ENCODE assay signal across 21 cellular contexts in the genomic region with DNA sequence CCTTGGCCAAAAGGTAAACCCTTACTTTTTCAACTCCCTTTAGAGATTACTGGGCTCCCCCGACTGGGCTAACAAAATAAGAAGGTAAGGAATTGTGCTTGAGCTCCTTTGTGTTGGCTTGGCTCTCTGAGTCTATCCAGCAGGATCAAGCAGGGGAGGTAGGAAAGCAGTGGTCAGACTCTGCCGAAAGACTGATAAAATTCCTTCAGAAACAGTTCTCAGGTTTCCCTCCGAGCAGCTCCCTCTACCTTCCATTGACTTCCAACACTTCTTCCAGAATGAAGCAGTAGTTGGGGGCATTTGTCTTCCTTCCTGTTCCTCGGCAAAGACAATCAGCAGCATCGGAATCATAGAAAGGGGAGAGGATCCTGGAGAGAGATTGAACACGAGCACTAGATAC. TPM values are rescaled to one million over a fixed set of nuclear protein-coding genes. Genes with fewer than 3 reads are reported as not detected.
DNase-seq lines count a peak whose midpoint lies in the region; ATAC-seq, FAIRE-seq and TF ChIP-seq lines count a peak whose summit lies in the region.
"Had no signal": no experiment of that assay in that cellular context is flagged by ENCODE, and none has a peak within 500 bp of the region (broad histone marks: within the 10 kb centered on the region; RNA-seq: fewer than 3 reads in every experiment).

No MANE protein-coding gene starts in this region.

- no TSS peak for BruUV-seq in IMR-90 (replicated peaks; lab: Mats Ljungman, UMichigan)

- no peaks in the 10 kb centered on the region for H3K27me3 Mint-ChIP-seq in activated CD4-positive, alpha-beta T cell treated with anti-CD3 and anti-CD28 coated beads for 36 hours
- H3K27me3 Mint-ChIP-seq: CD4-positive, CD25-positive, alpha-beta regulatory T cell had no signal

- H3K9ac ChIP-seq in IMR-90 (ENCODE audit: low read depth, low read length) (no peak overlapping the region), H1 (replicated peaks in 1 of 4; ENCODE audit: extremely low read depth in 1 of 4, low read depth in 3 of 4, low read length in 3 of 4) (no peak overlapping the region)

- no peaks in the 10 kb centered on the region for H4K20me1 ChIP-seq in IMR-90 (ENCODE audit: insufficient read depth, low read length)
- no peaks in the 10 kb centered on the region for H4K20me1 ChIP-seq in H1 (replicated peaks in 1 of 2; ENCODE audit: control insufficient read depth in 1 of 2, insufficient read depth in 2 of 2, low read length in 2 of 2)

- H4K91ac ChIP-seq in IMR-90 (ENCODE audit: insufficient read depth, low read depth, low read length) (no peak overlapping the region), H1 (replicated peaks; ENCODE audit: insufficient read length, low read length) (no peak overlapping the region)

- H2BK20ac ChIP-seq in IMR-90 (ENCODE audit: low read depth, low read length) (no peak overlapping the region), H1 (ENCODE audit: low read length) (no peak overlapping the region)

- H3K4me2 ChIP-seq in IMR-90 (ENCODE audit: low read depth, low read length) (no peak overlapping the region), H1 (ENCODE audit: insufficient read depth in 1 of 2, low read depth in 2 of 2, low read length in 2 of 2) (no peak overlapping the region)

- H3K23ac ChIP-seq in IMR-90 (ENCODE audit: low read depth, low read length) (no peak overlapping the region), H1 (ENCODE audit: insufficient read length) (no peak overlapping the region)

- H3K27ac ChIP-seq in IMR-90 (ENCODE audit: insufficient read depth, low read length) (no peak overlapping the region), H1 (ENCODE audit: low read depth, low read length) (no peak overlapping the region), tibial nerve (no peak overlapping the region), heart right ventricle (peak overlapping the region in 2 of 10 donors; percentile 17 to 47)
- H3K27ac ChIP-seq: HL-60 had no signal

- H2AK5ac ChIP-seq in IMR-90 (ENCODE audit: low read depth, low read length) (no peak overlapping the region), H1 (ENCODE audit: low read depth, low read length) (no peak overlapping the region)

- no peak overlapping the region for H3K18ac ChIP-seq in IMR-90 (ENCODE audit: low read depth, low read length)
- H3K18ac ChIP-seq in H1 (ENCODE audit: extremely low read depth, low read length), result no peak overlapping the region

- no peaks in the 10 kb centered on the region for H3K36me3 ChIP-seq in IMR-90 (ENCODE audit: control insufficient read depth, insufficient read depth, low read length)
- no peaks in the 10 kb centered on the region for H3K36me3 ChIP-seq in H1 (ENCODE audit: control insufficient read depth in 2 of 4, insufficient read depth in 4 of 4, low read length in 3 of 4)
- no peaks in the 10 kb centered on the region for H3K36me3 ChIP-seq in tibial nerve
- no peaks in the 10 kb centered on the region for H3K36me3 ChIP-seq in heart right ventricle
- H3K36me3 ChIP-seq: BE2C had no signal

- no peaks in the 10 kb centered on the region for H3K4me1 Mint-ChIP-seq in activated CD4-positive, alpha-beta T cell treated with anti-CD3 and anti-CD28 coated beads for 36 hours
- H3K4me1 Mint-ChIP-seq: CD4-positive, CD25-positive, alpha-beta regulatory T cell had no signal

- no peaks in the 10 kb centered on the region for H3K36me3 Mint-ChIP-seq in activated CD4-positive, alpha-beta T cell treated with anti-CD3 and anti-CD28 coated beads for 36 hours (ENCODE audit: low read depth)
- H3K36me3 Mint-ChIP-seq: CD4-positive, CD25-positive, alpha-beta regulatory T cell; CD8-positive, alpha-beta memory T cell had no signal

- CTCF ChIA-PET in IMR-90 (lab: Yijun Ruan, JAX) (no interaction called here), H1 (lab: Charles Lee; ENCODE audit: partially characterized antibody) (interaction anchor here (1.4 kb wide), 1 partner anchor 25 kb away, joined by 3 read pairs; no protein-coding TSS in a partner anchor)
- CTCF ChIA-PET in activated CD4-positive, alpha-beta T cell treated with anti-CD3 and anti-CD28 coated beads for 36 hours (lab: Charles Lee), result no interaction called here

- no peak overlapping the region for H3K4ac ChIP-seq in IMR-90 (ENCODE audit: low read depth, low read length)
- no peak overlapping the region for H3K4ac ChIP-seq in H1 (replicated peaks; ENCODE audit: insufficient read length, low read depth, low read length)

- no peaks in the 10 kb centered on the region for H3K79me2 ChIP-seq in H1 (ENCODE audit: control insufficient read depth in 1 of 2, insufficient read depth in 2 of 2, low read length in 2 of 2)

- dilution Hi-C loops in IMR-90 (cut with HindIII; ENCODE audit: low sequenced_read_pairs, unreplicated experiment), result no loop called here

- H2AFZ ChIP-seq in IMR-90 (replicated peaks; ENCODE audit: low read length, poor library complexity) (no peak overlapping the region), H1 (ENCODE audit: low read length) (peak overlapping the region; percentile 20; the same call in 1 of the 2 replicates)

- H3K9me3 Mint-ChIP-seq in activated CD4-positive, alpha-beta T cell treated with anti-CD3 and anti-CD28 coated beads for 36 hours (ENCODE audit: low read depth), result no peaks in the 10 kb centered on the region
- H3K9me3 Mint-ChIP-seq: CD4-positive, CD25-positive, alpha-beta regulatory T cell; CD8-positive, alpha-beta memory T cell had no signal

- H3K14ac ChIP-seq in IMR-90 (replicated peaks; ENCODE audit: low read depth, low read length) (no peak overlapping the region), H1 (ENCODE audit: insufficient read length) (no peak overlapping the region)

- H3K56ac ChIP-seq in IMR-90 (ENCODE audit: extremely low read depth, insufficient read depth, low read length) (no peak overlapping the region), H1 (replicated peaks; ENCODE audit: insufficient read length, low read depth, low read length) (no peak overlapping the region)

- intact Hi-C loops in IMR-90 (cut with micrococcal nuclease), result no loop called here
- intact Hi-C loops in activated CD4-positive, alpha-beta T cell treated with anti-CD3 and anti-CD28 coated beads for 36 hours (cut with DNase I, micrococcal nuclease), result no loop called here
- intact Hi-C loops in heart right ventricle (cut with DNase I), result no loop called here
- intact Hi-C loops in sciatic nerve (cut with DNase I), result no loop called here

- DNase-seq in IMR-90 (no peak), H1 (ENCODE audit: low read depth in 1 of 2, low spot score in 2 of 2) (no peak), iPS-NIHi11 (ENCODE audit: low spot score) (peak; percentile 11), tibial nerve (ENCODE audit: low spot score in 2 of 2) (no peak), heart right ventricle (no peak), sciatic nerve (ENCODE audit: low spot score) (no peak)
- DNase-seq in activated CD4-positive, alpha-beta T cell treated with anti-CD3 and anti-CD28 coated beads for 36 hours, result no peak
- DNase-seq: ACHN; BE2C; C1 segment of cervical spinal cord; CD4-positive, CD25-positive, alpha-beta regulatory T cell; CD8-positive, alpha-beta memory T cell; COR-L47; GDM1; HCEC 1CT had no signal

- H4K8ac ChIP-seq in IMR-90 (ENCODE audit: low read depth in 2 of 2, low read length in 2 of 2) (no peak overlapping the region), H1 (ENCODE audit: extremely low read depth, insufficient read depth, low read length) (no peak overlapping the region)

- no peak for TF ChIP-seq RAD21 in IMR-90 (IDR thresholded peaks at IDR 0.05; ENCODE audit: low read length)
- TF ChIP-seq RAD21 in H1 (IDR thresholded peaks at IDR 0.05 in 1 of 2, conservative IDR thresholded peaks at IDR 0.05 in 1 of 2; ENCODE audit: low read depth in 2 of 2, low read length in 2 of 2), result no peak

- H3K9me3 ChIP-seq in IMR-90 (ENCODE audit: control insufficient read depth, insufficient read depth, low read length) (no peaks in the 10 kb centered on the region), H1 (ENCODE audit: insufficient read depth in 2 of 2, low read depth in 1 of 2, low read length in 1 of 2) (no peaks in the 10 kb centered on the region), tibial nerve (no peaks in the 10 kb centered on the region), heart right ventricle (no peaks in the 10 kb centered on the region)
- H3K9me3 ChIP-seq: BE2C had no signal

- FAIRE-seq in H1 (lab: Jason Lieb, UNC), result no peak
- FAIRE-seq: A204.1, D721Med, K562 had no signal

- H3K4me1 ChIP-seq in IMR-90 (ENCODE audit: control insufficient read depth, insufficient read depth, low read length) (peaks cover 5% of the 10 kb centered on the region), H1 (replicated peaks in 1 of 4; ENCODE audit: control insufficient read depth in 3 of 4, insufficient read depth in 4 of 4, low read length in 3 of 4) (0 out of 7 replicates have a peak, but pooled peaks cover 0 to 5% (median 0%) of the 10 kb centered on the region in 4 experiments), tibial nerve (no peaks in the 10 kb centered on the region), heart right ventricle (peaks cover 0 to 15% (median 0%) of the 10 kb centered on the region in 9 donors)
- H3K4me1 ChIP-seq: BE2C had no signal

- no peak overlapping the region for H3K27ac Mint-ChIP-seq in activated CD4-positive, alpha-beta T cell treated with anti-CD3 and anti-CD28 coated beads for 36 hours
- H3K27ac Mint-ChIP-seq: CD4-positive, CD25-positive, alpha-beta regulatory T cell; CD8-positive, alpha-beta memory T cell had no signal

- no peak overlapping the region for H3K4me3 Mint-ChIP-seq in activated CD4-positive, alpha-beta T cell treated with anti-CD3 and anti-CD28 coated beads for 36 hours
- H3K4me3 Mint-ChIP-seq: CD4-positive, CD25-positive, alpha-beta regulatory T cell; CD8-positive, alpha-beta memory T cell had no signal

- H4K5ac ChIP-seq in IMR-90 (ENCODE audit: low read depth, low read length) (no peak overlapping the region), H1 (ENCODE audit: insufficient read length, low read depth, low read length) (no peak overlapping the region)

- H3K4me3 ChIP-seq in IMR-90 (ENCODE audit: insufficient read depth, low read depth, low read length) (no peak overlapping the region), H1 (ENCODE audit: extremely low read depth in 1 of 4, insufficient read depth in 2 of 4, low read depth in 3 of 4, low read length in 4 of 4) (no peak overlapping the region), tibial nerve (no peak overlapping the region), heart right ventricle (no peak overlapping the region)
- H3K4me3 ChIP-seq: K562 had no signal

- no CpG with 5 or more reads among the region's 6 CpGs for WGBS in IMR-90 (ENCODE audit: extremely low coverage in 2 of 2, insufficient read length in 1 of 2), 2 experiments
- WGBS in H1 (ENCODE audit: extremely low coverage in 1 of 2, insufficient coverage in 1 of 2, insufficient read length in 1 of 2, insufficient replicate concordance in 2 of 2, low coverage in 1 of 2, low lambda C conversion rate in 2 of 2, missing lambda C conversion rate in 1 of 2), 2 experiments, result 84% methylated on average over 6 of the region's 6 CpGs; no CpG with 5 or more reads in 1 of the 2 experiments
- WGBS in tibial nerve, 2 donors, result 92 to 93% methylated on average over 6 of the region's 6 CpGs
- WGBS in heart right ventricle, 2 donors, result 67 to 71% methylated on average over 6 of the region's 6 CpGs

- H3K23me2 ChIP-seq in H1 (ENCODE audit: low read depth, low read length), result no peaks in the 10 kb centered on the region

- no peak for TF ChIP-seq EP300 in H1 (IDR thresholded peaks at IDR 0.05; ENCODE audit: borderline replicate concordance in 1 of 2, low read depth in 2 of 2, low read length in 2 of 2)
- TF ChIP-seq EP300 in tibial nerve (IDR thresholded peaks at IDR 0.05), result no peak

- H2BK5ac ChIP-seq in IMR-90 (ENCODE audit: low read depth, low read length, poor library complexity, severe bottlenecking) (no peak overlapping the region), H1 (ENCODE audit: low read depth, low read length) (no peak overlapping the region)

- no peak for ATAC-seq in IMR-90 (ENCODE audit: low read depth)
- ATAC-seq in activated CD4-positive, alpha-beta T cell treated with anti-CD3 and anti-CD28 coated beads for 36 hours, result no peak
- no peak for ATAC-seq in heart right ventricle
- ATAC-seq in sciatic nerve, result no peak
- ATAC-seq: K562 had no signal

- H2BK15ac ChIP-seq in IMR-90 (ENCODE audit: low read depth, low read length) (0 out of 3 replicates have a peak overlapping the region, but pooled peaks have one; percentile 12), H1 (ENCODE audit: low read length) (no peak overlapping the region)

- no peak for TF ChIP-seq POLR2A in IMR-90 (IDR thresholded peaks at IDR 0.05; ENCODE audit: low read depth, low read length)
- TF ChIP-seq POLR2A in H1 (IDR thresholded peaks at IDR 0.05; ENCODE audit: control extremely low read depth in 1 of 2, low read depth in 2 of 2, low read length in 2 of 2), result no peak
- no peak for TF ChIP-seq POLR2A in tibial nerve (IDR thresholded peaks at IDR 0.05)

- in situ Hi-C loops in IMR-90 (cut with MboI; ENCODE audit: low sequenced_read_pairs), result no loop called here

- H3K27me3 ChIP-seq in IMR-90 (ENCODE audit: control insufficient read depth, insufficient read depth, low read length), result no peaks in the 10 kb centered on the region
- no peaks in the 10 kb centered on the region for H3K27me3 ChIP-seq in H1 (replicated peaks in 1 of 4; ENCODE audit: control insufficient read depth in 3 of 4, extremely low read depth in 1 of 4, insufficient read depth in 3 of 4, low read length in 3 of 4)
- no peaks in the 10 kb centered on the region for H3K27me3 ChIP-seq in tibial nerve
- H3K27me3 ChIP-seq in heart right ventricle, result no peaks in the 10 kb centered on the region
- H3K27me3 ChIP-seq: BE2C had no signal

- no peak overlapping the region for H2AK9ac ChIP-seq in IMR-90 (replicated peaks; ENCODE audit: low read depth, low read length, poor library complexity)

- no peak for TF ChIP-seq CTCF in IMR-90 (conservative IDR thresholded peaks at IDR 0.05; ENCODE audit: low read depth, low read length)
- no peak for TF ChIP-seq CTCF in H1 (IDR thresholded peaks at IDR 0.05; ENCODE audit: control extremely low read depth in 1 of 3, insufficient read depth in 1 of 3, low read depth in 1 of 3, low read length in 3 of 3)
- no peak for TF ChIP-seq CTCF in tibial nerve (IDR thresholded peaks at IDR 0.05)
- TF ChIP-seq CTCF in heart right ventricle (IDR thresholded peaks at IDR 0.05), result no peak

- H2BK120ac ChIP-seq in IMR-90 (ENCODE audit: low read depth, low read length) (no peak overlapping the region), H1 (replicated peaks; ENCODE audit: low read depth, low read length) (no peak overlapping the region)

- H3K9me1 ChIP-seq in IMR-90 (ENCODE audit: insufficient read depth, low read length), result peaks cover 9% of the 10 kb centered on the region; the same call in 1 of the 2 replicates

- H3K79me1 ChIP-seq in IMR-90 (ENCODE audit: low read depth in 1 of 2, low read length in 2 of 2), result no peaks in the 10 kb centered on the region
- no peaks in the 10 kb centered on the region for H3K79me1 ChIP-seq in H1 (ENCODE audit: low read depth, low read length)

- no peak overlapping the region for H2BK12ac ChIP-seq in H1 (ENCODE audit: low read depth, low read length)

- POLR2A ChIA-PET in IMR-90 (lab: Charles Lee; ENCODE audit: unreplicated experiment), result no interaction called here
- POLR2A ChIA-PET in H1 (lab: Charles Lee; ENCODE audit: partially characterized antibody), result no interaction called here
- POLR2A ChIA-PET in activated CD4-positive, alpha-beta T cell treated with anti-CD3 and anti-CD28 coated beads for 36 hours (lab: Charles Lee), result no interaction called here

RNA-seq across cellular contexts. Expression of a gene that starts 16.1 kb away (rescaled TPM):
- total RNA-seq in IMR-90 (2012; rRNA removed) (not detected in 2 replicates), tibial nerve (not detected), heart right ventricle (under 1 TPM in 1 of 10 donors, not detected in 9; 0.67 TPM), sciatic nerve (not detected)
- polyA plus RNA-seq in IMR-90 (2012; rRNA removed) (not detected in 2 replicates), H1 (2011; rRNA removed) (not detected in 2 replicates), heart right ventricle (1 to 10 TPM in 1 of 2 donors, under 1 TPM in 1; 0.07 to 2.3 TPM)
- polyA plus RNA-seq in IMR-90 (2012; cell fraction: cytosol; rRNA removed), result not detected in 2 replicates
- polyA plus RNA-seq in IMR-90 (2012; cell fraction: nucleus; rRNA removed; ENCODE audit: low replicate concordance), result not detected in 2 replicates
- total RNA-seq in H1 (2021; fragmentation: NEBNext Ultra II Directional; extraction: Animal tissue kit (Norgen Biotek cat#: 25700)), result not detected in 2 replicates
- not detected for polyA plus RNA-seq in H1 (2011; cell fraction: cytosol; rRNA removed)
- not detected for polyA plus RNA-seq in H1 (2011; cell fraction: nucleus; rRNA removed)
- polyA plus RNA-seq in H1 (2012, experiment 1 of 2), result not detected in 4 replicates
- not detected for polyA plus RNA-seq in H1 (2012, experiment 2 of 2)
- not detected for polyA plus RNA-seq in H1 (2013, experiment 1 of 2)
- not detected for polyA plus RNA-seq in H1 (2013, experiment 2 of 2)
- polyA minus RNA-seq in H1 (2011; rRNA and poly(A)+ RNA removed), result not detected in 2 replicates
- polyA minus RNA-seq in H1 (2011; cell fraction: cytosol; rRNA and poly(A)+ RNA removed), result not detected
- not detected for polyA minus RNA-seq in H1 (2011; cell fraction: nucleus; rRNA and poly(A)+ RNA removed)
- not detected for total RNA-seq in activated CD4-positive, alpha-beta T cell treated with anti-CD3 and anti-CD28 coated beads for 36 hours
- total RNA-seq: CD4-positive, CD25-positive, alpha-beta regulatory T cell; CD8-positive, alpha-beta memory T cell; H4; HT1080 had no signal
- polyA plus RNA-seq: CD4-positive, CD25-positive, alpha-beta regulatory T cell; CD8-positive, alpha-beta memory T cell had no signal
